1 cellular context compared by ENCODE assay signal in genomic region chr7:87507446-87507845, GRCh38.
TF ChIP-seq lines count a peak whose summit lies in the region.

No MANE protein-coding gene starts in this region.

TF ChIP-seq in liver, 16 proteins besides CTCF, POLR2A, EP300 and RAD21 (continued from another document):
- TF ChIP-seq SP1 (IDR thresholded peaks at IDR 0.05) (no peak), TAF1 (conservative IDR thresholded peaks at IDR 0.05) (no peak), ATF3 (IDR thresholded peaks at IDR 0.05) (no peak), FOXA2 (IDR thresholded peaks at IDR 0.05) (no peak), EGR1 (IDR thresholded peaks at IDR 0.05; ENCODE audit: low read depth in 2 of 2) (no peak), YY1 (IDR thresholded peaks at IDR 0.05) (no peak), HNF4G (IDR thresholded peaks at IDR 0.05) (no peak), REST (IDR thresholded peaks at IDR 0.05) (no peak), JUND (IDR thresholded peaks at IDR 0.05) (no peak), RXRA (IDR thresholded peaks at IDR 0.05) (no peak), NR2F2 (IDR thresholded peaks at IDR 0.05) (no peak)
